ENCODE assay signal across 24 cellular contexts in genomic region chr10:47027812-47028260, GRCh38.
DNase-seq lines count a peak whose midpoint lies in the region; ATAC-seq and TF ChIP-seq lines count a peak whose summit lies in the region.
"Had no signal": no experiment of that assay in that cellular context is flagged by ENCODE, and none has a peak within 500 bp of the region (broad histone marks: within the 10 kb centered on the region; RNA-seq: fewer than 3 reads in every experiment).

No MANE protein-coding gene starts in this region.

- TF ChIP-seq POLR2A in vagina (IDR thresholded peaks at IDR 0.05), result no peak

- WGBS in heart right ventricle, 2 donors, result 81 to 84% methylated on average over 7 of the region's 7 CpGs
- 83 to 89% (median 88%) methylated on average over 7 of the region's 7 CpGs for WGBS in psoas muscle, 3 donors

- TF ChIP-seq CTCF in right atrium auricular region (IDR thresholded peaks at IDR 0.05) (no peak), heart right ventricle (IDR thresholded peaks at IDR 0.05) (no peak), dorsolateral prefrontal cortex (IDR thresholded peaks at IDR 0.05 in 54 of 56, conservative IDR thresholded peaks at IDR 0.05 in 2 of 56; ENCODE audit: low read depth in 1 of 56, partially characterized antibody in 56 of 56) (no peak), psoas muscle (IDR thresholded peaks at IDR 0.05) (no peak), vagina (IDR thresholded peaks at IDR 0.05) (no peak)

- DNase-seq in right atrium auricular region (ENCODE audit: low spot score) (peak; percentile 50), heart right ventricle (no peak), dorsolateral prefrontal cortex (peak in 6 of 10 donors; percentile 1 to 28 (median 19)), psoas muscle (peak; percentile 8 to 14), vagina (ENCODE audit: extremely low spot score in 2 of 2) (peak; percentile 58 to 77), NCI-H1092 (lab: John Stamatoyannopoulos, UW) (no peak), dedifferentiated amniotic fluid mesenchymal stem cell (ENCODE audit: extremely low spot score) (no peak)
- DNase-seq: activated CD4-positive, alpha-beta T cell treated with anti-CD3 and anti-CD28 coated beads for 1 hour; activated naive CD4-positive, alpha-beta T cell treated with anti-CD3 and anti-CD28 coated beads, Interleukin-2, amount 10 ng/mL, durations not matched to agents 7 days and 5 days; GOT3; HFFc6; immature natural killer cell; Kasumi-1; mesendoderm; NCI-H1436 treated with DMSO at 0.1 percent for 48 hours; NCI-H2081 treated with DMSO at 0.1 percent for 48 hours; NCI-H226; NCI-H69; stimulated activated CD4-positive, alpha-beta T cell treated with anti-CD3 and anti-CD28 coated beads, Interleukin-15, amount 100 ng/mL, for 24 hours; T-helper 2 cell had no signal

- intact Hi-C loops in heart right ventricle (cut with DNase I) (loop anchor here in 1 of 10 donors (5.0 kb wide), 1 partner anchor 284 kb away; no protein-coding TSS in a partner anchor), dorsolateral prefrontal cortex (cut with DNase I) (no loop called here), psoas muscle (cut with DNase I) (no loop called here), vagina (cut with DNase I) (no loop called here)

- H3K4me3 ChIP-seq in right atrium auricular region (no peak overlapping the region), heart right ventricle (no peak overlapping the region), dorsolateral prefrontal cortex (no peak overlapping the region), psoas muscle (no peak overlapping the region), vagina (no peak overlapping the region)
- H3K4me3 ChIP-seq: BLaER1 treated with 17β-estradiol and CSF1 and Interleukin-3, amounts not matched to agents 10 nM and 100 nM; GM12878 had no signal

- no peaks in the 10 kb centered on the region for H3K27me3 ChIP-seq in right atrium auricular region
- no peaks in the 10 kb centered on the region for H3K27me3 ChIP-seq in heart right ventricle
- H3K27me3 ChIP-seq in dorsolateral prefrontal cortex, result no peaks in the 10 kb centered on the region
- H3K27me3 ChIP-seq in psoas muscle (ENCODE audit: insufficient read depth in 3 of 3, low read length in 2 of 3), result no peaks in the 10 kb centered on the region
- no peaks in the 10 kb centered on the region for H3K27me3 ChIP-seq in vagina
- H3K27me3 ChIP-seq: BLaER1 treated with 17β-estradiol and CSF1 and Interleukin-3, amounts not matched to agents 10 nM and 100 nM; neutrophil had no signal

- H3K4me1 ChIP-seq in right atrium auricular region (peaks cover 0 to 12% of the 10 kb centered on the region in 2 donors), heart right ventricle (peaks cover 0 to 15% (median 0%) of the 10 kb centered on the region in 9 donors), psoas muscle (no peaks in the 10 kb centered on the region), vagina (no peaks in the 10 kb centered on the region)

- H3K9me3 ChIP-seq in right atrium auricular region (no peaks in the 10 kb centered on the region), heart right ventricle (no peaks in the 10 kb centered on the region), psoas muscle (no peaks in the 10 kb centered on the region), vagina (no peaks in the 10 kb centered on the region)
- H3K9me3 ChIP-seq: BLaER1 treated with 17β-estradiol and CSF1 and Interleukin-3, amounts not matched to agents 10 nM and 100 nM; neutrophil had no signal

- H3K36me3 ChIP-seq in right atrium auricular region, result no peaks in the 10 kb centered on the region
- no peaks in the 10 kb centered on the region for H3K36me3 ChIP-seq in heart right ventricle
- H3K36me3 ChIP-seq in psoas muscle (ENCODE audit: insufficient read depth in 1 of 2, low read depth in 1 of 2), result no peaks in the 10 kb centered on the region
- no peaks in the 10 kb centered on the region for H3K36me3 ChIP-seq in vagina
- H3K36me3 ChIP-seq: BLaER1 treated with 17β-estradiol and CSF1 and Interleukin-3, amounts not matched to agents 10 nM and 100 nM; neutrophil had no signal

- H3K27ac ChIP-seq in right atrium auricular region (no peak overlapping the region), heart right ventricle (no peak overlapping the region), dorsolateral prefrontal cortex (no peak overlapping the region), psoas muscle (no peak overlapping the region), vagina (no peak overlapping the region)
- H3K27ac ChIP-seq: BLaER1 treated with 17β-estradiol and CSF1 and Interleukin-3, amounts not matched to agents 10 nM and 100 nM; neutrophil had no signal

- no peak for ATAC-seq in heart right ventricle
- ATAC-seq in psoas muscle, result no peak
- ATAC-seq: GM12878; stimulated activated memory B cell treated with anti-CD40 and anti-IgM and Interleukin-4, amounts not matched to agents 10 μg/mL and 1 μg/mL and 100 μg/mL, for 72 hours had no signal

Comparison
In these comparisons a context has a peak if more than half of its experiments do, and no peak if none do; other contexts are left out.
1. DNase-seq: peak in right atrium auricular region (single experiment), dorsolateral prefrontal cortex (6 of 10), psoas muscle (2 of 2) and vagina (2 of 2); none in heart right ventricle (0 of 2), NCI-H1092 (single experiment) and dedifferentiated amniotic fluid mesenchymal stem cell (single experiment).